In genomic region chr9:112846528-112847488, GRCh38 we compare ENCODE assay signal across 1 cellular context.
A peak's percentile ranks its signal among the peaks of the same experiment; 100 is the strongest.
TF ChIP-seq lines count a peak whose summit lies in the region.

No MANE protein-coding gene starts in this region.

TF ChIP-seq in IMR-90, 13 proteins besides CTCF, POLR2A, EP300 and RAD21:
- TF ChIP-seq BHLHE40 (IDR thresholded peaks at IDR 0.05; ENCODE audit: low read depth, low read length) (no peak), CEBPB (IDR thresholded peaks at IDR 0.05; ENCODE audit: low read depth, low read length) (0 out of 2 replicates have a peak, but pooled peaks have one; percentile 13), FOS (IDR thresholded peaks at IDR 0.05; ENCODE audit: low read depth, low read length) (peak; percentile 62; the same call in 1 of the 2 replicates)
